Comparison of ENCODE assay signal across 18 cellular contexts in genomic region chr3:57168151-57168550, GRCh38. TPM values are rescaled to one million over a fixed set of nuclear protein-coding genes. Genes with fewer than 3 reads are reported as not detected.
DNase-seq lines count a peak whose midpoint lies in the region; ATAC-seq, FAIRE-seq and TF ChIP-seq lines count a peak whose summit lies in the region.
"Had no signal": no experiment of that assay in that cellular context is flagged by ENCODE, and none has a peak within 500 bp of the region (broad histone marks: within the 10 kb centered on the region; RNA-seq: fewer than 3 reads in every experiment).

No MANE protein-coding gene starts in this region.

- POLR2A ChIA-PET in endothelial cell of umbilical vein (lab: Charles Lee) = no interaction called here

- no peak overlapping the region for H3K4me3 ChIP-seq in endothelial cell of umbilical vein (replicated peaks in 1 of 3; ENCODE audit: insufficient read depth in 1 of 3, low read depth in 1 of 3, low read length in 3 of 3)
- H3K4me3 ChIP-seq: A549; BLaER1 treated with 17β-estradiol and CSF1 and Interleukin-3, amounts not matched to agents 10 nM and 100 nM; HAP-1 had no signal

- TF ChIP-seq CTCF in endothelial cell of umbilical vein (IDR thresholded peaks at IDR 0.05; ENCODE audit: extremely low read depth in 1 of 2, insufficient read depth in 1 of 2, low read depth in 1 of 2, low read length in 2 of 2) (no peak), neural crest cell (conservative IDR thresholded peaks at IDR 0.05) (no peak), type B pancreatic cell (conservative IDR thresholded peaks at IDR 0.05) (no peak)

- peaks cover 10% of the 10 kb centered on the region for H3K27me3 Mint-ChIP-seq in neural crest cell (ENCODE audit: low read depth)
- H3K27me3 Mint-ChIP-seq in type B pancreatic cell = peaks cover 24% of the 10 kb centered on the region

- H3K4me3 Mint-ChIP-seq in neural crest cell = peak overlapping the region; percentile 47
- peak overlapping the region; percentile 9 for H3K4me3 Mint-ChIP-seq in type B pancreatic cell
- no peak overlapping the region for H3K4me3 Mint-ChIP-seq in stimulated activated effector memory CD8-positive, alpha-beta T cell treated with anti-CD3 and anti-CD28 coated beads, Interleukin-12 subunit alpha, Interleukin-12 subunit beta, amount 100 ng/mL, for 72 hours
- H3K4me3 Mint-ChIP-seq: CD8-positive, alpha-beta T cell had no signal

- H3K27me3 ChIP-seq in endothelial cell of umbilical vein (ENCODE audit: control insufficient read depth in 2 of 2, insufficient read depth in 2 of 2, low read length in 2 of 2) = peaks cover 32 to 34% of the 10 kb centered on the region in 2 experiments

- CTCF ChIA-PET in endothelial cell of umbilical vein (lab: Charles Lee) = interaction anchor here (1.1 to 1.5 kb wide), 3 partner anchors 9 to 99 kb away, joined by 3 read pairs; no protein-coding TSS in a partner anchor

- dilution Hi-C loops in endothelial cell of umbilical vein (cut with MboI; ENCODE audit: extremely low pct_ligation_motif_present, low sequenced_read_pairs) = no loop called here

- DNase-seq in Ammon's horn (ENCODE audit: low spot score) (peak; percentile 40), endothelial cell of umbilical vein (ENCODE audit: low read depth, low spot score) (no peak), neural crest cell (ENCODE audit: low read depth, low spot score) (no peak), type B pancreatic cell (ENCODE audit: extremely low spot score, unreplicated experiment) (no peak)
- DNase-seq in stimulated activated effector memory CD8-positive, alpha-beta T cell treated with anti-CD3 and anti-CD28 coated beads, Interleukin-12 subunit alpha, Interleukin-12 subunit beta, amount 100 ng/mL, for 72 hours (ENCODE audit: low spot score in 2 of 2) = no peak
- no peak for DNase-seq in activated effector memory CD4-positive, alpha-beta T cell treated with Interleukin-2 at 50 U/mL for 16 hours
- DNase-seq: AML-193; Calu3; CD8-positive, alpha-beta T cell; DMS79 treated with DMSO at 0.1 percent for 48 hours; GF-D8 had no signal

- no TSS peak for BruUV-seq in endothelial cell of umbilical vein (replicated peaks; lab: Mats Ljungman, UMichigan)

- FAIRE-seq in endothelial cell of umbilical vein (lab: Jason Lieb, UNC) = no peak
- FAIRE-seq: A549, HepG2 had no signal

- no peak overlapping the region for H3K9ac ChIP-seq in endothelial cell of umbilical vein (replicated peaks; ENCODE audit: extremely low read depth, insufficient read depth, low read length)
- H3K9ac ChIP-seq: BLaER1 treated with 17β-estradiol and CSF1 and Interleukin-3, amounts not matched to agents 10 nM and 100 nM; KMS-11 had no signal

- H3K27ac ChIP-seq in endothelial cell of umbilical vein (ENCODE audit: insufficient read depth, low read depth, low read length) = no peak overlapping the region
- H3K27ac ChIP-seq: 22Rv1; A549; BLaER1 treated with 17β-estradiol and CSF1 and Interleukin-3, amounts not matched to agents 10 nM and 100 nM; KMS-11 had no signal

- no peak overlapping the region for H3K4me2 ChIP-seq in endothelial cell of umbilical vein (ENCODE audit: insufficient read depth, low read length)
- H3K4me2 ChIP-seq: A549; BLaER1 treated with 17β-estradiol and CSF1 and Interleukin-3, amounts not matched to agents 10 nM and 100 nM; KMS-11 had no signal

- H3K27ac Mint-ChIP-seq in neural crest cell (ENCODE audit: unreplicated experiment) (no peak overlapping the region), type B pancreatic cell (no peak overlapping the region)
- H3K27ac Mint-ChIP-seq in stimulated activated effector memory CD8-positive, alpha-beta T cell treated with anti-CD3 and anti-CD28 coated beads, Interleukin-12 subunit alpha, Interleukin-12 subunit beta, amount 100 ng/mL, for 72 hours = no peak overlapping the region
- H3K27ac Mint-ChIP-seq: CD8-positive, alpha-beta T cell had no signal

- H3K9me3 ChIP-seq in endothelial cell of umbilical vein (replicated peaks; ENCODE audit: control insufficient read depth, insufficient read depth, low read length) = no peaks in the 10 kb centered on the region
- H3K9me3 ChIP-seq: A549; BLaER1 treated with 17β-estradiol and CSF1 and Interleukin-3, amounts not matched to agents 10 nM and 100 nM; HAP-1 had no signal

- H3K36me3 ChIP-seq in endothelial cell of umbilical vein (ENCODE audit: control insufficient read depth in 2 of 2, extremely low read depth in 1 of 2, insufficient read depth in 2 of 2, low read length in 2 of 2) = no peaks in the 10 kb centered on the region
- H3K36me3 ChIP-seq: BLaER1 treated with 17β-estradiol and CSF1 and Interleukin-3, amounts not matched to agents 10 nM and 100 nM; HAP-1 had no signal

- intact Hi-C loops in endothelial cell of umbilical vein (cut with micrococcal nuclease) = no loop called here

- no peaks in the 10 kb centered on the region for H3K79me2 ChIP-seq in endothelial cell of umbilical vein (ENCODE audit: control insufficient read depth, insufficient read depth, low read length)

- no peak for ATAC-seq in stimulated activated effector memory CD8-positive, alpha-beta T cell treated with anti-CD3 and anti-CD28 coated beads, Interleukin-12 subunit alpha, Interleukin-12 subunit beta, amount 100 ng/mL, for 72 hours
- ATAC-seq in HG03565 (IDR thresholded peaks at IDR 0.05; ENCODE audit: unreplicated experiment) = no peak
- ATAC-seq: A549; CD8-positive, alpha-beta T cell; HepG2 had no signal

- TF ChIP-seq POLR2A in endothelial cell of umbilical vein (IDR thresholded peaks at IDR 0.05; ENCODE audit: low read depth, low read length) = no peak

- no peaks in the 10 kb centered on the region for H3K36me3 Mint-ChIP-seq in neural crest cell (ENCODE audit: low read depth)
- no peaks in the 10 kb centered on the region for H3K36me3 Mint-ChIP-seq in type B pancreatic cell
- peaks cover 6% of the 10 kb centered on the region for H3K36me3 Mint-ChIP-seq in stimulated activated effector memory CD8-positive, alpha-beta T cell treated with anti-CD3 and anti-CD28 coated beads, Interleukin-12 subunit alpha, Interleukin-12 subunit beta, amount 100 ng/mL, for 72 hours
- H3K36me3 Mint-ChIP-seq: CD8-positive, alpha-beta T cell had no signal

- H3K9me1 ChIP-seq in endothelial cell of umbilical vein (replicated peaks; ENCODE audit: control insufficient read depth, extremely low read depth, insufficient read depth, low read length) = no peaks in the 10 kb centered on the region

- peaks cover 3% of the 10 kb centered on the region for H3K4me1 ChIP-seq in endothelial cell of umbilical vein (ENCODE audit: control insufficient read depth, extremely low read depth, insufficient read depth, low read length)
- H3K4me1 ChIP-seq: A549 had no signal

- H2AFZ ChIP-seq in endothelial cell of umbilical vein (ENCODE audit: low read depth, low read length) = no peak overlapping the region

- H4K20me1 ChIP-seq in endothelial cell of umbilical vein (replicated peaks; ENCODE audit: control insufficient read depth, extremely low read depth, insufficient read depth, low read length) = no peaks in the 10 kb centered on the region

- H3K9me3 Mint-ChIP-seq in neural crest cell (no peaks in the 10 kb centered on the region), type B pancreatic cell (no peaks in the 10 kb centered on the region)
- no peaks in the 10 kb centered on the region for H3K9me3 Mint-ChIP-seq in stimulated activated effector memory CD8-positive, alpha-beta T cell treated with anti-CD3 and anti-CD28 coated beads, Interleukin-12 subunit alpha, Interleukin-12 subunit beta, amount 100 ng/mL, for 72 hours
- H3K9me3 Mint-ChIP-seq: CD8-positive, alpha-beta T cell had no signal

- H3K4me1 Mint-ChIP-seq in neural crest cell (peaks cover 35% of the 10 kb centered on the region), type B pancreatic cell (ENCODE audit: unreplicated experiment) (peaks cover 21% of the 10 kb centered on the region)
- H3K4me1 Mint-ChIP-seq in stimulated activated effector memory CD8-positive, alpha-beta T cell treated with anti-CD3 and anti-CD28 coated beads, Interleukin-12 subunit alpha, Interleukin-12 subunit beta, amount 100 ng/mL, for 72 hours = peaks cover 14% of the 10 kb centered on the region

TF ChIP-seq in endothelial cell of umbilical vein, 7 proteins besides CTCF, POLR2A, EP300 and RAD21 (continues in another document):
- peak; percentile 29 for TF ChIP-seq EZH2 (IDR thresholded peaks at IDR 0.05; ENCODE audit: borderline replicate concordance, low read depth, low read length, severe bottlenecking)

RNA-seq across cellular contexts. Expression of gene IL17RD, which starts 3.0 kb away (rescaled TPM):
- 0.93 and 0.97 TPM in 2 replicates for total RNA-seq in endothelial cell of umbilical vein
- polyA plus RNA-seq in endothelial cell of umbilical vein = 0.29 and 0.36 TPM in 2 replicates
- polyA plus RNA-seq in endothelial cell of umbilical vein (2011; cell fraction: cytosol; rRNA removed) = 0.19 and 0.20 TPM in 2 replicates
- polyA plus RNA-seq in endothelial cell of umbilical vein (2011; cell fraction: nucleus; rRNA removed) = 0.27 and 0.32 TPM in 2 replicates
- polyA plus RNA-seq in endothelial cell of umbilical vein (2012) = 0.27 and 0.55 TPM in 2 replicates
- polyA minus RNA-seq in endothelial cell of umbilical vein = 0.72 and 1.1 TPM in 2 replicates
- polyA minus RNA-seq in endothelial cell of umbilical vein (2011; cell fraction: cytosol; rRNA and poly(A)+ RNA removed) = 0.20 TPM
- polyA minus RNA-seq in endothelial cell of umbilical vein (2011; cell fraction: nucleus; rRNA and poly(A)+ RNA removed) = 0.24 and 0.38 TPM in 2 replicates
- 51.9 and 52.1 TPM in 2 replicates for total RNA-seq in neural crest cell
- total RNA-seq in type B pancreatic cell (ENCODE audit: low replicate concordance) = 14.8 and 47.4 TPM in 2 replicates
- total RNA-seq: CD8-positive, alpha-beta T cell had no signal

RNA-seq across cellular contexts. Expression of gene HESX1, which starts 31.6 kb away (rescaled TPM):
- 0.58 and 0.65 TPM in 2 replicates for total RNA-seq in endothelial cell of umbilical vein
- polyA plus RNA-seq in endothelial cell of umbilical vein = 0.21 and 0.35 TPM in 2 replicates
- polyA plus RNA-seq in endothelial cell of umbilical vein (2011; cell fraction: cytosol; rRNA removed) = 0.61 and 0.77 TPM in 2 replicates
- polyA plus RNA-seq in endothelial cell of umbilical vein (2011; cell fraction: nucleus; rRNA removed) = 1.1 and 1.7 TPM in 2 replicates
- polyA plus RNA-seq in endothelial cell of umbilical vein (2012) = 0.35 and 0.54 TPM in 2 replicates
- not detected in 2 replicates for polyA minus RNA-seq in endothelial cell of umbilical vein
- not detected for polyA minus RNA-seq in endothelial cell of umbilical vein (2011; cell fraction: cytosol; rRNA and poly(A)+ RNA removed)
- polyA minus RNA-seq in endothelial cell of umbilical vein (2011; cell fraction: nucleus; rRNA and poly(A)+ RNA removed) = not detected in 2 replicates
- 0.98 and 1.7 TPM in 2 replicates for total RNA-seq in neural crest cell
- 0.40 and 1.7 TPM in 2 replicates for total RNA-seq in type B pancreatic cell (ENCODE audit: low replicate concordance)
- total RNA-seq: CD8-positive, alpha-beta T cell had no signal

RNA-seq across cellular contexts. Expression of gene APPL1, which starts 59.4 kb away (rescaled TPM):
- total RNA-seq in endothelial cell of umbilical vein = 28.8 and 29.7 TPM in 2 replicates
- 6.5 and 9.2 TPM in 2 replicates for polyA plus RNA-seq in endothelial cell of umbilical vein
- 8.5 and 10.0 TPM in 2 replicates for polyA plus RNA-seq in endothelial cell of umbilical vein (2011; cell fraction: cytosol; rRNA removed)
- 13.3 and 16.7 TPM in 2 replicates for polyA plus RNA-seq in endothelial cell of umbilical vein (2011; cell fraction: nucleus; rRNA removed)
- 14.4 and 21.7 TPM in 2 replicates for polyA plus RNA-seq in endothelial cell of umbilical vein (2012)
- polyA minus RNA-seq in endothelial cell of umbilical vein = 43.5 and 51.1 TPM in 2 replicates
- 29.7 TPM for polyA minus RNA-seq in endothelial cell of umbilical vein (2011; cell fraction: cytosol; rRNA and poly(A)+ RNA removed)
- polyA minus RNA-seq in endothelial cell of umbilical vein (2011; cell fraction: nucleus; rRNA and poly(A)+ RNA removed) = 23.6 and 32.5 TPM in 2 replicates
- total RNA-seq in neural crest cell = 27.5 and 28.9 TPM in 2 replicates
- 34.2 and 39.4 TPM in 2 replicates for total RNA-seq in type B pancreatic cell (ENCODE audit: low replicate concordance)
